Comparison of ENCODE assay signal across 8 cellular contexts in genomic region chr1:244918422-244919319, GRCh38. TPM values are rescaled to one million over a fixed set of nuclear protein-coding genes. Genes with fewer than 3 reads are reported as not detected.
DNase-seq lines count a peak whose midpoint lies in the region; ATAC-seq, FAIRE-seq and TF ChIP-seq lines count a peak whose summit lies in the region.

No MANE protein-coding gene starts in this region.

- WGBS in iPS DF 6.9 (ENCODE audit: insufficient coverage, insufficient read length): no CpG with 5 or more reads among the region's 62 CpGs

- H3K4me1 ChIP-seq in astrocyte (ENCODE audit: insufficient read depth, low read length) (peaks cover 4% of the 10 kb centered on the region), iPS DF 6.9 (ENCODE audit: control insufficient read depth, insufficient read depth, low read length) (no peaks in the 10 kb centered on the region), skeletal muscle tissue (ENCODE audit: control insufficient read depth in 3 of 3, insufficient read depth in 3 of 3, low read length in 3 of 3) (peaks cover 17 to 26% (median 20%) of the 10 kb centered on the region in 3 donors)

- H3K9ac ChIP-seq in astrocyte (ENCODE audit: low read length): peak overlapping the region; percentile 68
- peak overlapping the region; percentile 81 to 90 (median 88) for H3K9ac ChIP-seq in skeletal muscle tissue (ENCODE audit: low read depth in 1 of 3, low read length in 3 of 3)

- peak overlapping the region; percentile 91 for H3K4me3 Mint-ChIP-seq in astrocyte (ENCODE audit: unreplicated experiment)

- H2AFZ ChIP-seq in astrocyte (ENCODE audit: low read depth, low read length): peak overlapping the region; percentile 78

- H3K36me3 ChIP-seq in astrocyte (ENCODE audit: insufficient read depth, low read length) (no peaks in the 10 kb centered on the region), iPS DF 6.9 (ENCODE audit: control insufficient read depth, insufficient read depth, low read length) (no peaks in the 10 kb centered on the region), skeletal muscle tissue (ENCODE audit: control insufficient read depth in 3 of 3, insufficient read depth in 3 of 3, low read length in 3 of 3) (no peaks in the 10 kb centered on the region)

- H3K27me3 ChIP-seq in astrocyte (ENCODE audit: insufficient read depth, low read length) (no peaks in the 10 kb centered on the region), iPS DF 6.9 (ENCODE audit: control insufficient read depth, insufficient read depth, low read length) (no peaks in the 10 kb centered on the region; the same call in 1 of the 2 replicates), skeletal muscle tissue (ENCODE audit: control insufficient read depth in 3 of 3, insufficient read depth in 3 of 3, low read length in 3 of 3) (no peaks in the 10 kb centered on the region)

- no peak for FAIRE-seq in astrocyte (lab: Jason Lieb, UNC)

- no peak overlapping the region for H3K27ac ChIP-seq in astrocyte (ENCODE audit: low read depth, low read length)
- H3K27ac ChIP-seq in iPS DF 6.9 (ENCODE audit: low read length): no peak overlapping the region
- H3K27ac ChIP-seq in skeletal muscle tissue (ENCODE audit: low read depth, low read length): peak overlapping the region; percentile 98

- peak overlapping the region; percentile 92 for H3K4me2 ChIP-seq in astrocyte (ENCODE audit: low read length)

- DNase-seq in COLO829 (ENCODE audit: low spot score) (peak; percentile 15), Kasumi-1 (lab: John Stamatoyannopoulos, UW) (peak; percentile 58 to 63), T-helper 2 cell (peak; percentile 19 to 73 (median 57)), astrocyte (ENCODE audit: low read depth) (peak; percentile 10), iPS DF 6.9 (ENCODE audit: low read depth, low spot score) (no peak), dedifferentiated amniotic fluid mesenchymal stem cell (ENCODE audit: extremely low spot score) (no peak)

- no peaks in the 10 kb centered on the region for H4K20me1 ChIP-seq in astrocyte (ENCODE audit: insufficient read depth, low read length)

- peak; percentile 43 for ATAC-seq in GM21390 (IDR thresholded peaks at IDR 0.05; ENCODE audit: unreplicated experiment)

- H3K9me3 Mint-ChIP-seq in astrocyte (ENCODE audit: unreplicated experiment): no peaks in the 10 kb centered on the region

- H3K4me1 Mint-ChIP-seq in astrocyte (ENCODE audit: low read depth, unreplicated experiment): no peaks in the 10 kb centered on the region

- H3K79me2 ChIP-seq in astrocyte (ENCODE audit: insufficient read depth, low read length): no peaks in the 10 kb centered on the region

- no peak for TF ChIP-seq CTCF in astrocyte (IDR thresholded peaks at IDR 0.05; ENCODE audit: insufficient read depth, low read depth, low read length)

- H3K4me3 ChIP-seq in astrocyte (ENCODE audit: insufficient read depth, low read depth, low read length) (peak overlapping the region; percentile 64), iPS DF 6.9 (ENCODE audit: low read length) (peak overlapping the region; percentile 27; the same call in 1 of the 2 replicates), skeletal muscle tissue (ENCODE audit: low read length in 3 of 3) (peak overlapping the region; percentile 76 to 82 (median 77))

- H3K27me3 Mint-ChIP-seq in astrocyte (ENCODE audit: low read depth, unreplicated experiment): peaks cover 21% of the 10 kb centered on the region

- H3K36me3 Mint-ChIP-seq in astrocyte (ENCODE audit: low read depth, unreplicated experiment): no peaks in the 10 kb centered on the region

- peak overlapping the region; percentile 62 for H3K27ac Mint-ChIP-seq in astrocyte (ENCODE audit: unreplicated experiment)

- H3K9me3 ChIP-seq in astrocyte (ENCODE audit: insufficient read depth, low read depth, low read length) (no peaks in the 10 kb centered on the region), iPS DF 6.9 (ENCODE audit: control insufficient read depth, insufficient read depth, low read length) (no peaks in the 10 kb centered on the region), skeletal muscle tissue (ENCODE audit: control insufficient read depth in 3 of 3, low read length in 3 of 3) (no peaks in the 10 kb centered on the region)

RNA-seq across cellular contexts. Expression of gene HNRNPU, which starts 54.3 kb away (rescaled TPM):
- total RNA-seq in astrocyte (264 and 289 TPM in 2 replicates), skeletal muscle tissue (342 TPM)

Comparison
In these comparisons a context has a peak if more than half of its experiments do, and no peak if none do; other contexts are left out.
1. DNase-seq: peak in COLO829 (single experiment), Kasumi-1 (2 of 2), T-helper 2 cell (5 of 5) and astrocyte (single experiment); none in iPS DF 6.9 (single experiment) and dedifferentiated amniotic fluid mesenchymal stem cell (single experiment).
2. H3K4me3 ChIP-seq: peak in every context shown above with its lines; median percentile 77 in skeletal muscle tissue; 64 in astrocyte; 27 in iPS DF 6.9.